8 cellular contexts compared by ENCODE assay signal in genomic region chr2:47401789-47402554, GRCh38. TPM values are rescaled to one million over a fixed set of nuclear protein-coding genes. Genes with fewer than 3 reads are reported as not detected.
DNase-seq lines count a peak whose midpoint lies in the region; ATAC-seq and TF ChIP-seq lines count a peak whose summit lies in the region.

No MANE protein-coding gene starts in this region.

- peaks cover 6 to 11% of the 10 kb centered on the region in 2 experiments; a peak in 1 of 4 replicates for H3K4me1 ChIP-seq in SK-N-SH (ENCODE audit: control insufficient read depth in 1 of 2, insufficient read depth in 2 of 2, low read depth in 1 of 2, low read length in 1 of 2)
- H3K4me1 ChIP-seq in iPS-15b (ENCODE audit: control insufficient read depth, insufficient read depth, low read length), result peaks cover 5% of the 10 kb centered on the region

- H3K36me3 Mint-ChIP-seq in activated CD4-positive, alpha-beta memory T cell treated with anti-CD3 and anti-CD28 coated beads, Interleukin-2, amount 10 ng/mL, durations not matched to agents 7 days and 5 days (ENCODE audit: low read depth), result peaks cover 26% of the 10 kb centered on the region
- H3K36me3 Mint-ChIP-seq in stimulated activated memory B cell treated with anti-CD40 and anti-IgM and Interleukin-4, amounts not matched to agents 10 μg/mL and 1 μg/mL and 100 μg/mL, for 72 hours, result peaks cover 14% of the 10 kb centered on the region

- peak overlapping the region; percentile 33 to 73; a peak in 3 of 4 replicates for H3K27ac ChIP-seq in SK-N-SH (ENCODE audit: low read depth in 2 of 2, low read length in 1 of 2)

- peak overlapping the region; percentile 94 for H3K4me3 Mint-ChIP-seq in activated CD4-positive, alpha-beta memory T cell treated with anti-CD3 and anti-CD28 coated beads, Interleukin-2, amount 10 ng/mL, durations not matched to agents 7 days and 5 days
- peak overlapping the region; percentile 93 for H3K4me3 Mint-ChIP-seq in stimulated activated memory B cell treated with anti-CD40 and anti-IgM and Interleukin-4, amounts not matched to agents 10 μg/mL and 1 μg/mL and 100 μg/mL, for 72 hours

- WGBS in SK-N-SH (ENCODE audit: low lambda C conversion rate), result 93% methylated on average over 36 of the region's 36 CpGs

- H3K27ac Mint-ChIP-seq in activated CD4-positive, alpha-beta memory T cell treated with anti-CD3 and anti-CD28 coated beads, Interleukin-2, amount 10 ng/mL, durations not matched to agents 7 days and 5 days, result peak overlapping the region; percentile 82
- H3K27ac Mint-ChIP-seq in stimulated activated memory B cell treated with anti-CD40 and anti-IgM and Interleukin-4, amounts not matched to agents 10 μg/mL and 1 μg/mL and 100 μg/mL, for 72 hours, result peak overlapping the region; percentile 81

- no peaks in the 10 kb centered on the region for H3K9me2 ChIP-seq in SK-N-SH

- no peak for TF ChIP-seq EP300 in SK-N-SH (IDR thresholded peaks at IDR 0.05; ENCODE audit: borderline replicate concordance in 1 of 2, low read depth in 1 of 2, low read length in 1 of 2)

- no peaks in the 10 kb centered on the region for H3K9me3 ChIP-seq in SK-N-SH
- H3K9me3 ChIP-seq in iPS-15b (ENCODE audit: control insufficient read depth, insufficient read depth, low read length), result no peaks in the 10 kb centered on the region

- H3K4me3 ChIP-seq in SK-N-SH (ENCODE audit: low read depth in 2 of 2, low read length in 1 of 2), result peak overlapping the region; percentile 74 to 96
- peak overlapping the region; percentile 93 for H3K4me3 ChIP-seq in iPS-15b (ENCODE audit: low read depth, low read length)

- TF ChIP-seq CTCF in SK-N-SH (IDR thresholded peaks at IDR 0.05), result no peak

- peaks cover 40% of the 10 kb centered on the region for H3K79me2 ChIP-seq in SK-N-SH (ENCODE audit: insufficient read depth)

- DNase-seq in SK-N-SH, result no peak
- DNase-seq in activated CD4-positive, alpha-beta memory T cell treated with anti-CD3 and anti-CD28 coated beads, Interleukin-2, amount 10 ng/mL, durations not matched to agents 7 days and 5 days, result no peak

- peaks cover 3% of the 10 kb centered on the region for H3K9me3 Mint-ChIP-seq in activated CD4-positive, alpha-beta memory T cell treated with anti-CD3 and anti-CD28 coated beads, Interleukin-2, amount 10 ng/mL, durations not matched to agents 7 days and 5 days
- H3K9me3 Mint-ChIP-seq in stimulated activated memory B cell treated with anti-CD40 and anti-IgM and Interleukin-4, amounts not matched to agents 10 μg/mL and 1 μg/mL and 100 μg/mL, for 72 hours, result no peaks in the 10 kb centered on the region

- ATAC-seq in SK-N-SH treated with all-trans-retinoic acid at 6 μM for 48 hours, result no peak
- no peak for ATAC-seq in stimulated activated memory B cell treated with anti-CD40 and anti-IgM and Interleukin-4, amounts not matched to agents 10 μg/mL and 1 μg/mL and 100 μg/mL, for 72 hours
- no peak for ATAC-seq in GM21825 (IDR thresholded peaks at IDR 0.05; ENCODE audit: unreplicated experiment)
- ATAC-seq in GM18907 (IDR thresholded peaks at IDR 0.05; ENCODE audit: unreplicated experiment), result no peak
- ATAC-seq in HG02759 (IDR thresholded peaks at IDR 0.05; ENCODE audit: unreplicated experiment), result no peak

- TF ChIP-seq RAD21 in SK-N-SH (IDR thresholded peaks at IDR 0.05; ENCODE audit: low read length), result no peak

- CTCF ChIA-PET in SK-N-SH (lab: Yijun Ruan, JAX), result interaction anchor here (0.8 to 4.3 kb wide), 5 partner anchors 10 to 342 kb away, joined by 3 to 33 read pairs (median 9); no protein-coding TSS in a partner anchor
- CTCF ChIA-PET in activated CD4-positive, alpha-beta memory T cell treated with anti-CD3 and anti-CD28 coated beads, Interleukin-2, amount 10 ng/mL, durations not matched to agents 7 days and 5 days (lab: Charles Lee), result interaction anchor here (0.6 to 3.7 kb wide), 6 partner anchors 14 to 505 kb away, joined by 3 to 35 read pairs (median 4); no protein-coding TSS in a partner anchor

- H3F3A ChIP-seq in SK-N-SH (replicated peaks; ENCODE audit: insufficient read depth), result peaks cover 4% of the 10 kb centered on the region

- H3K36me3 ChIP-seq in SK-N-SH (replicated peaks in 1 of 2; ENCODE audit: control insufficient read depth in 1 of 2, insufficient read depth in 2 of 2, low read length in 1 of 2) (peaks cover 0 to 4% of the 10 kb centered on the region in 2 experiments), iPS-15b (ENCODE audit: control insufficient read depth, insufficient read depth, low read length) (peaks cover under 1% of the 10 kb centered on the region)

- peak overlapping the region; percentile 97 for H2AFZ ChIP-seq in SK-N-SH (ENCODE audit: low read depth)

- H3K27me3 ChIP-seq in SK-N-SH (ENCODE audit: insufficient read depth) (no peaks in the 10 kb centered on the region), iPS-15b (ENCODE audit: control insufficient read depth, insufficient read depth, low read length) (no peaks in the 10 kb centered on the region)

- H3K9ac ChIP-seq in SK-N-SH (peak overlapping the region; percentile 86; the same call in 1 of the 2 replicates), iPS-15b (ENCODE audit: low read depth, low read length) (peak overlapping the region; percentile 74)

- peaks cover 31% of the 10 kb centered on the region for H3K4me1 Mint-ChIP-seq in activated CD4-positive, alpha-beta memory T cell treated with anti-CD3 and anti-CD28 coated beads, Interleukin-2, amount 10 ng/mL, durations not matched to agents 7 days and 5 days
- peaks cover 24% of the 10 kb centered on the region for H3K4me1 Mint-ChIP-seq in stimulated activated memory B cell treated with anti-CD40 and anti-IgM and Interleukin-4, amounts not matched to agents 10 μg/mL and 1 μg/mL and 100 μg/mL, for 72 hours

- POLR2A ChIA-PET in SK-N-SH (lab: Yijun Ruan, JAX), result interaction anchor here (1.0 to 1.6 kb wide), 3 partner anchors 14 to 381 kb away, joined by 3 to 9 read pairs (median 9); partner anchors contain the start of gene MSH6
- POLR2A ChIA-PET in activated CD4-positive, alpha-beta memory T cell treated with anti-CD3 and anti-CD28 coated beads, Interleukin-2, amount 10 ng/mL, durations not matched to agents 7 days and 5 days (lab: Charles Lee), result interaction anchor here (1.0 to 2.0 kb wide), 3 partner anchors 14 to 505 kb away, joined by 3 to 15 read pairs (median 4); partner anchors contain the start of gene FBXO11

- no peaks in the 10 kb centered on the region for H4K20me1 ChIP-seq in SK-N-SH (ENCODE audit: insufficient read depth)

- H3K27me3 Mint-ChIP-seq in activated CD4-positive, alpha-beta memory T cell treated with anti-CD3 and anti-CD28 coated beads, Interleukin-2, amount 10 ng/mL, durations not matched to agents 7 days and 5 days, result no peaks in the 10 kb centered on the region
- no peaks in the 10 kb centered on the region for H3K27me3 Mint-ChIP-seq in stimulated activated memory B cell treated with anti-CD40 and anti-IgM and Interleukin-4, amounts not matched to agents 10 μg/mL and 1 μg/mL and 100 μg/mL, for 72 hours

- H3K4me2 ChIP-seq in SK-N-SH, result peak overlapping the region; percentile 79

TF ChIP-seq in SK-N-SH treated with all-trans-retinoic acid at 6 μM for 48 hours, 23 proteins besides CTCF, POLR2A, EP300 and RAD21 (continues in another document):
- no peak for TF ChIP-seq RARB (CRISPR knock-in tag; IDR thresholded peaks at IDR 0.05)
- TF ChIP-seq ISL1 (CRISPR knock-in tag; IDR thresholded peaks at IDR 0.05), result no peak
- no peak for TF ChIP-seq TOX (CRISPR knock-in tag; IDR thresholded peaks at IDR 0.05; ENCODE audit: borderline replicate concordance)
- TF ChIP-seq PPARA (CRISPR knock-in tag; IDR thresholded peaks at IDR 0.05; ENCODE audit: borderline replicate concordance), result no peak
- TF ChIP-seq TSHZ2 (CRISPR knock-in tag; IDR thresholded peaks at IDR 0.05), result no peak
- TF ChIP-seq CSDC2 (CRISPR knock-in tag; IDR thresholded peaks at IDR 0.05), result no peak

RNA-seq across cellular contexts. Expression of gene MSH2, which starts 1.0 kb away (rescaled TPM):
- 13.7 and 16.4 TPM in 2 replicates for polyA plus RNA-seq in SK-N-SH (2012; rRNA removed)
- polyA plus RNA-seq in SK-N-SH (2012; cell fraction: cytosol; rRNA removed), result 21.8 and 22.6 TPM in 2 replicates
- 5.5 and 10.7 TPM in 2 replicates for polyA plus RNA-seq in SK-N-SH (2012; cell fraction: nucleus; rRNA removed)
- 10 to 100 TPM; 39.0 to 39.3 TPM for total RNA-seq in activated CD4-positive, alpha-beta memory T cell treated with anti-CD3 and anti-CD28 coated beads, Interleukin-2, amount 10 ng/mL, durations not matched to agents 7 days and 5 days

RNA-seq across cellular contexts. Expression of gene EPCAM, which starts 32.9 kb away (rescaled TPM):
- polyA plus RNA-seq in SK-N-SH (2012; rRNA removed), result 0.43 and 0.54 TPM in 2 replicates
- 0.49 and 0.80 TPM in 2 replicates for polyA plus RNA-seq in SK-N-SH (2012; cell fraction: cytosol; rRNA removed)
- 1.1 and 1.3 TPM in 2 replicates for polyA plus RNA-seq in SK-N-SH (2012; cell fraction: nucleus; rRNA removed)
- total RNA-seq in activated CD4-positive, alpha-beta memory T cell treated with anti-CD3 and anti-CD28 coated beads, Interleukin-2, amount 10 ng/mL, durations not matched to agents 7 days and 5 days, result not detected
